16 cellular contexts compared by ENCODE assay signal in the genomic region with DNA sequence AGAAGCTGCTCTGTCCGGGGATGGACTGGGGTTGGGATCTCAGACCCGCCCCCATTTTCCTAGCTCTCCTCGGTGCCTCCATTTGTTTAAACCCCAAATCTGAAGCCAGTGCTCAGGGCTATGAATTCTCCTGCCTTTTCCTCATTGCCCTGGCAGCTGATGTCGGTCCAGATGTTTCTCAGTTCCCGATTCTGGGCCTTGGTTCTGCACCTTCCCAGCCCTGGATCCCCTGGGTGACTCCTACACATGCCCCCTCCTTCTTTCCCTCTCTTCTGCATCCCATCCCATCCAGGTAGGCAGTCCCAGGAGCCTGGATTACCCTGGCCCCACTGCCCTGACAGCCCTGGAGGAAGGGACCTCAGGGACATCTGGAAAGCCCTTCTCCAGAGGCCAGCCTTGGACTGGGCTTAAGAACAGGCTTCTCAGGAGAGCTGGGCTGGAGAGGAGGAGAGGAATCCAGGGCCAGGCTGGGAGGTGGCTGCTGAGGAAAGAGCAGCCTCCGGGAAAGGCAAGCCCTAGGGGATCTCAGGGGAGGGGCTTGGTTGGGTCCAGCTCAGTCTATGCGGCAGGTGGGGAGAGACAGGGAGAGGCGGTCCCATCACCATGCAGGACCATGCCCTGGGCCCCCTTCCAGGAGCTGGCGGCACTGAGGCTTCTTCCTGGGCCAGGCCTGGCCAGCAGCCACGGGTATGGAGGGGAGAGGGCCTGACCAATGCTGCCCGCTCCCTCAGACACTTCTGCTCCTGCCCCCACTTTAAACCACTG. TPM values are rescaled to one million over a fixed set of nuclear protein-coding genes. Genes with fewer than 3 reads are reported as not detected.
A peak's percentile ranks its signal among the peaks of the same experiment; 100 is the strongest.
DNase-seq lines count a peak whose midpoint lies in the region; ATAC-seq, FAIRE-seq and TF ChIP-seq lines count a peak whose summit lies in the region.
"Had no signal": no experiment of that assay in that cellular context is flagged by ENCODE, and none has a peak within 500 bp of the region (broad histone marks: within the 10 kb centered on the region; RNA-seq: fewer than 3 reads in every experiment).

No MANE protein-coding gene starts in this region.

- no TSS peak for BruUV-seq in HepG2 (replicated peaks; lab: Mats Ljungman, UMichigan)

- H3K4me1 ChIP-seq in right lobe of liver = no peaks in the 10 kb centered on the region
- peaks cover 55% of the 10 kb centered on the region for H3K4me1 ChIP-seq in HepG2 (ENCODE audit: insufficient read depth, low read length)

- CTCF ChIA-PET in HepG2 (lab: Yijun Ruan, JAX; ENCODE audit: low intra/inter-chr PET ratio, low total read pairs) = no interaction called here

- H3K79me2 ChIP-seq in HepG2 (ENCODE audit: insufficient read depth, low read length) = no peaks in the 10 kb centered on the region

- no peak for TF ChIP-seq RAD21 in HepG2 (CRISPR knock-in tag; IDR thresholded peaks at IDR 0.05)

- TF ChIP-seq POLR2A in right lobe of liver (IDR thresholded peaks at IDR 0.05) (no peak), HepG2 (IDR thresholded peaks at IDR 0.05; ENCODE audit: insufficient read depth in 1 of 2, low read depth in 2 of 2, low read length in 2 of 2) (no peak)

- TF ChIP-seq EP300 in HepG2 (IDR thresholded peaks at IDR 0.05; ENCODE audit: low read depth in 2 of 2, low read length in 2 of 2) (no peak), HepG2 (CRISPR knock-in tag; IDR thresholded peaks at IDR 0.05; ENCODE audit: borderline replicate concordance) (no peak)

- 85% methylated on average over 5 of the region's 11 CpGs for WGBS in right lobe of liver (ENCODE audit: insufficient coverage, low coverage, low lambda C conversion rate, missing lambda C conversion rate)
- 46% methylated on average over 7 of the region's 11 CpGs for WGBS in HepG2 (ENCODE audit: low lambda C conversion rate)

- H4K20me1 ChIP-seq in HepG2 (ENCODE audit: insufficient read depth, low read length) = no peaks in the 10 kb centered on the region

- in situ Hi-C loops in HepG2 (cut with HindIII; ENCODE audit: extremely low pct_ligation_motif_present, low pct_unique_long_range_greater_than_20kb) = loop anchor here (5.0 kb wide), 3 partner anchors 53 to 223 kb away; a partner anchor contains a TSS

- no peak for ATAC-seq in right lobe of liver
- ATAC-seq in HepG2 = no peak
- ATAC-seq in Right ventricle myocardium superior (ENCODE audit: poor library complexity) = peak; percentile 33
- ATAC-seq in omental fat pad (ENCODE audit: low FRiP score) = no peak
- ATAC-seq in HG02759 (IDR thresholded peaks at IDR 0.05; ENCODE audit: unreplicated experiment) = no peak
- ATAC-seq in GM19467 (IDR thresholded peaks at IDR 0.05; ENCODE audit: unreplicated experiment) = no peak
- ATAC-seq: effector memory CD8-positive, alpha-beta T cell had no signal

- H3K4me3 ChIP-seq in right lobe of liver (no peak overlapping the region), HepG2 (replicated peaks in 1 of 3; ENCODE audit: insufficient read depth in 1 of 3, low read depth in 2 of 3, low read length in 3 of 3) (no peak overlapping the region; a peak in 1 of 6 replicates)

- TF ChIP-seq CTCF in right lobe of liver (IDR thresholded peaks at IDR 0.05) (no peak), HepG2 (CRISPR knock-in tag; IDR thresholded peaks at IDR 0.05) (no peak), omental fat pad (IDR thresholded peaks at IDR 0.05) (no peak)

- H3K27me3 ChIP-seq in right lobe of liver (no peaks in the 10 kb centered on the region), HepG2 (ENCODE audit: control insufficient read depth in 1 of 2, insufficient read depth in 2 of 2, low read length in 2 of 2) (peaks cover 2 to 19% of the 10 kb centered on the region in 2 experiments; a peak in 3 of 5 replicates)

- H3K36me3 ChIP-seq in right lobe of liver (no peaks in the 10 kb centered on the region), HepG2 (replicated peaks in 1 of 2; ENCODE audit: control insufficient read depth in 1 of 2, insufficient read depth in 2 of 2, low read length in 2 of 2) (no peaks in the 10 kb centered on the region)

- DNase-seq in right lobe of liver (peak; percentile 20 to 48 (median 45)), HepG2 (ENCODE audit: low spot score) (no peak), Right ventricle myocardium superior (peak; percentile 59), omental fat pad (ENCODE audit: low spot score) (peak; percentile 21)
- DNase-seq in stimulated activated CD4-positive, alpha-beta T cell treated with anti-CD3 and anti-CD28 coated beads, Interleukin-15, amount 100 ng/mL, for 24 hours = no peak
- no peak for DNase-seq in activated CD8-positive, alpha-beta memory T cell treated with anti-CD3 and anti-CD28 coated beads, Interleukin-2, amount 50 U/mL, for 4 hours
- DNase-seq: activated CD4-positive, alpha-beta T cell treated with anti-CD3 and anti-CD28 coated beads for 1 hour; effector memory CD8-positive, alpha-beta T cell; H9; Kasumi-1; NCI-H1930; NCI-H524; stimulated activated naive CD4-positive, alpha-beta T cell had no signal

- no peak overlapping the region for H2AFZ ChIP-seq in HepG2 (ENCODE audit: low read length)

- H3K9ac ChIP-seq in HepG2 (ENCODE audit: insufficient read depth, low read depth, low read length) = no peak overlapping the region

- H3K27ac ChIP-seq in right lobe of liver (no peak overlapping the region), HepG2 (ENCODE audit: extremely low read length, insufficient read depth, low read length) (no peak overlapping the region)

- POLR2A ChIA-PET in HepG2 (lab: Yijun Ruan, JAX) = no interaction called here

- intact Hi-C loops in right lobe of liver (cut with DNase I) = loop anchor here (5.0 to 10.0 kb wide), 2 partner anchors 128 to 226 kb away; a partner anchor contains a TSS
- intact Hi-C loops in HepG2 (cut with micrococcal nuclease; ENCODE audit: unreplicated experiment) = loop anchor here (5.0 kb wide), 2 partner anchors 38 to 113 kb away; a partner anchor contains a TSS
- intact Hi-C loops in Right ventricle myocardium superior (cut with DNase I) = no loop called here

- H3K9me3 ChIP-seq in right lobe of liver (no peaks in the 10 kb centered on the region), HepG2 (ENCODE audit: low read length) (no peaks in the 10 kb centered on the region)

- no peak for FAIRE-seq in HepG2 (lab: Jason Lieb, UNC)
- FAIRE-seq: astrocyte had no signal

- H3K4me2 ChIP-seq in HepG2 (ENCODE audit: low read depth, low read length) = no peak overlapping the region

RNA-seq across cellular contexts. Expression of a gene that starts 6.8 kb away (rescaled TPM):
- total RNA-seq in right lobe of liver (1 to 10 TPM in 3 of 6 experiments, not detected in 3; 3.2 to 4.7 (median 3.3) TPM), HepG2 (2016; rRNA removed; fragmentation: Illumina TruSeq; extraction: Trizol) (7.6 and 18.2 TPM in 2 replicates), Right ventricle myocardium superior (not detected), omental fat pad (not detected)
- 3.1 and 3.5 TPM in 2 replicates for total RNA-seq in HepG2 (2016; cell fraction: cytosol; rRNA removed; fragmentation: Illumina TruSeq; extraction: Trizol; ENCODE audit: low read depth)
- total RNA-seq in HepG2 (2016; cell fraction: insoluble cytoplasmic fraction; rRNA removed; fragmentation: Illumina TruSeq; extraction: Trizol) = 6.3 and 18.1 TPM in 2 replicates
- 4.6 and 5.1 TPM in 2 replicates for total RNA-seq in HepG2 (2016; cell fraction: membrane; rRNA removed; fragmentation: Illumina TruSeq; extraction: Trizol)
- 21.5 and 27.6 TPM in 2 replicates for total RNA-seq in HepG2 (2016; cell fraction: nucleus; rRNA removed; fragmentation: Illumina TruSeq; extraction: Trizol)
- 106 and 127 TPM in 2 replicates for polyA plus RNA-seq in HepG2 (2011; rRNA removed)
- polyA plus RNA-seq in HepG2 (2011; cell fraction: cytosol; rRNA removed) = 24.6 and 30.4 TPM in 2 replicates
- polyA plus RNA-seq in HepG2 (2011; cell fraction: nucleus; rRNA removed) = 854 and 1,047 TPM in 2 replicates
- polyA plus RNA-seq in HepG2 (2012) = 79.1 and 95.8 TPM in 2 replicates
- 3.0 and 3.7 TPM in 2 replicates for polyA plus RNA-seq in HepG2 (2016; cell fraction: cytosol; fragmentation: Illumina TruSeq; extraction: Trizol; ENCODE audit: low read depth)
- polyA plus RNA-seq in HepG2 (2016; cell fraction: insoluble cytoplasmic fraction; fragmentation: Illumina TruSeq; extraction: Trizol; ENCODE audit: low read depth) = 11.9 and 13.8 TPM in 2 replicates
- polyA plus RNA-seq in HepG2 (2016; cell fraction: membrane; fragmentation: Illumina TruSeq; extraction: Trizol; ENCODE audit: low read depth) = 4.6 and 5.0 TPM in 2 replicates
- 139 and 140 TPM in 2 replicates for polyA plus RNA-seq in HepG2 (2016; cell fraction: nucleus; fragmentation: Illumina TruSeq; extraction: Trizol; ENCODE audit: insufficient read depth, low read depth)
- 2.2 and 43.5 TPM in 2 replicates for polyA minus RNA-seq in HepG2 (2011; rRNA and poly(A)+ RNA removed; ENCODE audit: low replicate concordance)
- 15.7 and 17.0 TPM in 2 replicates for polyA minus RNA-seq in HepG2 (2011; cell fraction: cytosol; rRNA and poly(A)+ RNA removed)
- polyA minus RNA-seq in HepG2 (2011; cell fraction: nucleus; rRNA and poly(A)+ RNA removed) = 107 and 127 TPM in 2 replicates
- total RNA-seq: astrocyte, H9 had no signal

RNA-seq across cellular contexts. Expression of a gene that starts 29.7 kb away (rescaled TPM):
- total RNA-seq in right lobe of liver = 10 to 100 TPM in 3 of 6 experiments, 1 to 10 TPM in 3; 1.2 to 19.2 (median 10.6) TPM
- 127 and 150 TPM in 2 replicates for total RNA-seq in HepG2 (2016; rRNA removed; fragmentation: Illumina TruSeq; extraction: Trizol)
- 35.2 and 40.3 TPM in 2 replicates for total RNA-seq in HepG2 (2016; cell fraction: cytosol; rRNA removed; fragmentation: Illumina TruSeq; extraction: Trizol; ENCODE audit: low read depth)
- 127 and 162 TPM in 2 replicates for total RNA-seq in HepG2 (2016; cell fraction: insoluble cytoplasmic fraction; rRNA removed; fragmentation: Illumina TruSeq; extraction: Trizol)
- 35.2 and 39.0 TPM in 2 replicates for total RNA-seq in HepG2 (2016; cell fraction: membrane; rRNA removed; fragmentation: Illumina TruSeq; extraction: Trizol)
- total RNA-seq in HepG2 (2016; cell fraction: nucleus; rRNA removed; fragmentation: Illumina TruSeq; extraction: Trizol) = 49.3 and 64.9 TPM in 2 replicates
- polyA plus RNA-seq in HepG2 (2011; rRNA removed) = 124 and 142 TPM in 2 replicates
- 105 and 126 TPM in 2 replicates for polyA plus RNA-seq in HepG2 (2011; cell fraction: cytosol; rRNA removed)
- 39.2 and 41.5 TPM in 2 replicates for polyA plus RNA-seq in HepG2 (2011; cell fraction: nucleus; rRNA removed)
- polyA plus RNA-seq in HepG2 (2012) = 102 and 104 TPM in 2 replicates
- 37.0 and 38.1 TPM in 2 replicates for polyA plus RNA-seq in HepG2 (2016; cell fraction: cytosol; fragmentation: Illumina TruSeq; extraction: Trizol; ENCODE audit: low read depth)
- polyA plus RNA-seq in HepG2 (2016; cell fraction: insoluble cytoplasmic fraction; fragmentation: Illumina TruSeq; extraction: Trizol; ENCODE audit: low read depth) = 128 and 138 TPM in 2 replicates
- polyA plus RNA-seq in HepG2 (2016; cell fraction: membrane; fragmentation: Illumina TruSeq; extraction: Trizol; ENCODE audit: low read depth) = 28.9 and 29.1 TPM in 2 replicates
- polyA plus RNA-seq in HepG2 (2016; cell fraction: nucleus; fragmentation: Illumina TruSeq; extraction: Trizol; ENCODE audit: insufficient read depth, low read depth) = 66.5 and 79.1 TPM in 2 replicates
- polyA minus RNA-seq in HepG2 (2011; rRNA and poly(A)+ RNA removed; ENCODE audit: low replicate concordance) = 34.6 and 95.6 TPM in 2 replicates
- 31.6 and 39.1 TPM in 2 replicates for polyA minus RNA-seq in HepG2 (2011; cell fraction: cytosol; rRNA and poly(A)+ RNA removed)
- polyA minus RNA-seq in HepG2 (2011; cell fraction: nucleus; rRNA and poly(A)+ RNA removed) = 15.7 and 24.2 TPM in 2 replicates
- 112 TPM for total RNA-seq in Right ventricle myocardium superior
- total RNA-seq in omental fat pad = 100 to 1,000 TPM in 1 of 4 donors, 10 to 100 TPM in 3; 34.4 to 223 (median 62.8) TPM

RNA-seq across cellular contexts. Expression of a gene that starts 58.5 kb away (rescaled TPM):
- total RNA-seq in right lobe of liver (under 1 TPM in 5 of 6 experiments, not detected in 1; 0.19 to 0.54 (median 0.31) TPM), HepG2 (2016; rRNA removed; fragmentation: Illumina TruSeq; extraction: Trizol) (not detected in 2 replicates), Right ventricle myocardium superior (2.6 TPM), omental fat pad (1 to 10 TPM; 4.2 to 6.6 (median 4.9) TPM)
- not detected in 2 replicates for total RNA-seq in HepG2 (2016; cell fraction: cytosol; rRNA removed; fragmentation: Illumina TruSeq; extraction: Trizol; ENCODE audit: low read depth)
- total RNA-seq in HepG2 (2016; cell fraction: insoluble cytoplasmic fraction; rRNA removed; fragmentation: Illumina TruSeq; extraction: Trizol) = not detected in 2 replicates
- not detected in 2 replicates for total RNA-seq in HepG2 (2016; cell fraction: membrane; rRNA removed; fragmentation: Illumina TruSeq; extraction: Trizol)
- total RNA-seq in HepG2 (2016; cell fraction: nucleus; rRNA removed; fragmentation: Illumina TruSeq; extraction: Trizol) = not detected in 2 replicates
- polyA plus RNA-seq in HepG2 (2011; rRNA removed) = not detected in 2 replicates
- polyA plus RNA-seq in HepG2 (2011; cell fraction: cytosol; rRNA removed) = not detected in 2 replicates
- polyA plus RNA-seq in HepG2 (2011; cell fraction: nucleus; rRNA removed) = 0.23 TPM in 1 of 2 replicates, not detected in the other
- polyA plus RNA-seq in HepG2 (2012) = not detected in 2 replicates
- not detected in 2 replicates for polyA plus RNA-seq in HepG2 (2016; cell fraction: cytosol; fragmentation: Illumina TruSeq; extraction: Trizol; ENCODE audit: low read depth)
- polyA plus RNA-seq in HepG2 (2016; cell fraction: insoluble cytoplasmic fraction; fragmentation: Illumina TruSeq; extraction: Trizol; ENCODE audit: low read depth) = not detected in 2 replicates
- not detected in 2 replicates for polyA plus RNA-seq in HepG2 (2016; cell fraction: membrane; fragmentation: Illumina TruSeq; extraction: Trizol; ENCODE audit: low read depth)
- not detected in 2 replicates for polyA plus RNA-seq in HepG2 (2016; cell fraction: nucleus; fragmentation: Illumina TruSeq; extraction: Trizol; ENCODE audit: insufficient read depth, low read depth)
- 0.06 and 0.56 TPM in 2 replicates for polyA minus RNA-seq in HepG2 (2011; rRNA and poly(A)+ RNA removed; ENCODE audit: low replicate concordance)
- polyA minus RNA-seq in HepG2 (2011; cell fraction: cytosol; rRNA and poly(A)+ RNA removed) = not detected in 2 replicates
- polyA minus RNA-seq in HepG2 (2011; cell fraction: nucleus; rRNA and poly(A)+ RNA removed) = 0.13 TPM in 1 of 2 replicates, not detected in the other
- total RNA-seq: astrocyte, H9 had no signal

Comparison
In these comparisons a context has a peak if more than half of its experiments do, and no peak if none do; other contexts are left out.
1. DNase-seq: peak in right lobe of liver (3 of 3), Right ventricle myocardium superior (single experiment) and omental fat pad (single experiment); none in HepG2 (single experiment), stimulated activated CD4-positive, alpha-beta T cell treated with anti-CD3 and anti-CD28 coated beads, Interleukin-15, amount 100 ng/mL, for 24 hours (single experiment) and activated CD8-positive, alpha-beta memory T cell treated with anti-CD3 and anti-CD28 coated beads, Interleukin-2, amount 50 U/mL, for 4 hours (single experiment).